In genomic region chr10:44975487-44976331, GRCh38 we compare ENCODE assay signal across 8 cellular contexts. TPM values are rescaled to one million over a fixed set of nuclear protein-coding genes. Genes with fewer than 3 reads are reported as not detected.
DNase-seq lines count a peak whose midpoint lies in the region; ATAC-seq, FAIRE-seq and TF ChIP-seq lines count a peak whose summit lies in the region.

No MANE protein-coding gene starts in this region.

- TF ChIP-seq CTCF in GM12878 (IDR thresholded peaks at IDR 0.05 in 2 of 3, conservative IDR thresholded peaks at IDR 0.05 in 1 of 3; ENCODE audit: control insufficient read depth in 2 of 3, extremely low read depth in 1 of 3, insufficient read depth in 1 of 3, low read depth in 3 of 3, low read length in 3 of 3), result peak in 1 of 3 experiments; percentile 13; a peak in 1 of 6 replicates
- no peak for TF ChIP-seq CTCF in lower lobe of right lung (IDR thresholded peaks at IDR 0.05)

- H3K4me3 ChIP-seq in ACC112 (ENCODE audit: low read depth, low read length) (peak overlapping the region; percentile 79), GM12878 (no peak overlapping the region), lower lobe of right lung (peak overlapping the region; percentile 72)

- H3K79me2 ChIP-seq in ACC112 (ENCODE audit: control insufficient read depth, insufficient read depth, low read length, unreplicated experiment), result peaks cover 10% of the 10 kb centered on the region
- H3K79me2 ChIP-seq in GM12878 (ENCODE audit: control insufficient read depth, insufficient read depth, low read length), result peaks cover 11% of the 10 kb centered on the region

- intact Hi-C loops in GM12878 (cut with micrococcal nuclease; ENCODE audit: unreplicated experiment) (loop anchor here (1.0 to 2.0 kb wide), 3 partner anchors 9 to 43 kb away; partner anchors contain the start of gene RASSF4), lower lobe of right lung (cut with DNase I) (no loop called here)

- H3K27me3 ChIP-seq in ACC112 (ENCODE audit: insufficient read depth, low read length) (no peaks in the 10 kb centered on the region), GM12878 (replicated peaks in 1 of 2; ENCODE audit: control insufficient read depth in 2 of 2, insufficient read depth in 2 of 2, low read length in 1 of 2) (no peaks in the 10 kb centered on the region), lower lobe of right lung (ENCODE audit: low read depth) (no peaks in the 10 kb centered on the region)

- RAD21 ChIA-PET in GM12878 (lab: Charles Lee; ENCODE audit: unreplicated experiment), result interaction anchor here (0.6 to 7.7 kb wide), 7 partner anchors 10 to 42 kb away, joined by 3 to 124 read pairs (median 9); partner anchors contain the start of gene RASSF4

- in situ Hi-C loops in GM12878 (cut with MboI), result loop anchor here (5.0 kb wide), 1 partner anchor 43 kb away; no protein-coding TSS in a partner anchor

- no peaks in the 10 kb centered on the region for H3K9me3 ChIP-seq in GM12878 (replicated peaks; ENCODE audit: control insufficient read depth, insufficient read depth, low read length)
- no peaks in the 10 kb centered on the region for H3K9me3 ChIP-seq in lower lobe of right lung

- H3K36me3 ChIP-seq in ACC112 (ENCODE audit: insufficient read depth, low read length), result no peaks in the 10 kb centered on the region
- peaks cover 0 to 7% of the 10 kb centered on the region in 2 experiments; a peak in 2 of 4 replicates for H3K36me3 ChIP-seq in GM12878 (ENCODE audit: control insufficient read depth in 2 of 2, insufficient read depth in 2 of 2, low read length in 1 of 2)
- peaks cover 42% of the 10 kb centered on the region for H3K36me3 ChIP-seq in lower lobe of right lung

- DNase-seq in HK-2 (ENCODE audit: unreplicated experiment), result peak; percentile 92
- no peak for DNase-seq in GM12878 (ENCODE audit: low read depth, low spot score)
- no peak for DNase-seq in lower lobe of right lung
- no peak for DNase-seq in NCI-H2029 (lab: John Stamatoyannopoulos, UW)

- SMC1A ChIA-PET in GM12878 (lab: Charles Lee; ENCODE audit: uncharacterized antibody, unreplicated experiment), result interaction anchor here (0.5 to 2.4 kb wide), 12 partner anchors 10 to 1028 kb away, joined by 3 to 25 read pairs (median 3); no protein-coding TSS in a partner anchor

- no peak overlapping the region for H2AFZ ChIP-seq in ACC112 (ENCODE audit: low read length, unreplicated experiment)
- no peak overlapping the region for H2AFZ ChIP-seq in GM12878 (ENCODE audit: control insufficient read depth, low read depth, low read length)

- 29% methylated on average over 10 of the region's 10 CpGs for WGBS in GM12878 (ENCODE audit: insufficient coverage, insufficient replicate concordance, low lambda C conversion rate, missing lambda C conversion rate)

- no peak for TF ChIP-seq POLR2A in GM12878 (IDR thresholded peaks at IDR 0.05; ENCODE audit: low read depth, low read length)

- TF ChIP-seq EP300 in GM12878 (IDR thresholded peaks at IDR 0.05; ENCODE audit: borderline replicate concordance in 1 of 2, control insufficient read depth in 1 of 2, low read depth in 2 of 2, low read length in 2 of 2), result no peak

- no peak for FAIRE-seq in GM12878 (lab: Jason Lieb, UNC)

- H4K20me1 ChIP-seq in GM12878 (ENCODE audit: control insufficient read depth, insufficient read depth), result no peaks in the 10 kb centered on the region

- POLR2A ChIA-PET in GM12878 (lab: Charles Lee), result interaction anchor here (0.6 to 7.4 kb wide), 7 partner anchors 10 to 43 kb away, joined by 3 to 110 read pairs (median 4); partner anchors contain the start of gene RASSF4

- CTCF ChIA-PET in GM12878 (lab: Yijun Ruan, JAX), result interaction anchor here (0.6 to 10.1 kb wide), 13 partner anchors 9 to 80 kb away, joined by 3 to 181 read pairs (median 3); no protein-coding TSS in a partner anchor

- no peak overlapping the region for H3K27ac ChIP-seq in ACC112 (ENCODE audit: low read depth, low read length)
- peak overlapping the region; percentile 56 for H3K27ac ChIP-seq in GM12878 (ENCODE audit: control insufficient read depth, insufficient read depth)
- H3K27ac ChIP-seq in lower lobe of right lung, result peak overlapping the region; percentile 90

- TF ChIP-seq RAD21 in GM12878 (IDR thresholded peaks at IDR 0.05; ENCODE audit: insufficient read depth, low read depth, low read length), result no peak

- H3K9ac ChIP-seq in GM12878 (ENCODE audit: control insufficient read depth, insufficient read depth, low read length), result peak overlapping the region; percentile 49

- peak; percentile 2 for ATAC-seq in GM12878
- ATAC-seq in lower lobe of right lung, result peak; percentile 11 to 25
- no peak for ATAC-seq in GM18520 (IDR thresholded peaks at IDR 0.05; ENCODE audit: unreplicated experiment)
- ATAC-seq in GM18861 (IDR thresholded peaks at IDR 0.05; ENCODE audit: unreplicated experiment), result no peak
- no peak for ATAC-seq in GM19351 (IDR thresholded peaks at IDR 0.05; ENCODE audit: unreplicated experiment)

- H3K4me1 ChIP-seq in ACC112 (ENCODE audit: control insufficient read depth, insufficient read depth, low read length, unreplicated experiment) (peaks cover 50% of the 10 kb centered on the region), GM12878 (ENCODE audit: control insufficient read depth, insufficient read depth, low read length) (peaks cover 59% of the 10 kb centered on the region), lower lobe of right lung (peaks cover 86% of the 10 kb centered on the region)

- peak overlapping the region; percentile 57 for H3K4me2 ChIP-seq in GM12878 (ENCODE audit: control insufficient read depth, insufficient read depth)

- BruUV-seq in GM12878 (replicated peaks; lab: Mats Ljungman, UMichigan), result no TSS peak

TF ChIP-seq in GM12878, 131 proteins besides CTCF, POLR2A, EP300 and RAD21 (continues in another document):
- TF ChIP-seq LARP7 (IDR thresholded peaks at IDR 0.05), result 0 out of 2 replicates have a peak, but pooled peaks have one; percentile 25

RNA-seq across cellular contexts. Expression of gene DEPP1, which starts 2.9 kb away (rescaled TPM):
- total RNA-seq in GM12878 (2013; cell fraction: nucleolus; rRNA removed), result 23.8 and 31.1 TPM in 2 replicates
- 7.8 and 8.4 TPM in 2 replicates for total RNA-seq in GM12878 (2014; rRNA removed)
- 5.6 and 5.7 TPM in 2 replicates for total RNA-seq in GM12878 (2014; rRNA removed; fragmentation: Illumina TruSeq; extraction: Trizol)
- 8.6 and 8.9 TPM in 2 replicates for total RNA-seq in GM12878 (2021)
- polyA plus RNA-seq in GM12878 (2011; ENCODE audit: low read depth), result 1.2 TPM
- 2.4 and 4.5 TPM in 2 replicates for polyA plus RNA-seq in GM12878 (2011; rRNA removed)
- polyA plus RNA-seq in GM12878 (2011; cell fraction: cytosol; rRNA removed), result 5.2 and 6.2 TPM in 2 replicates
- 3.0 and 3.7 TPM in 2 replicates for polyA plus RNA-seq in GM12878 (2011; cell fraction: nucleus; rRNA removed)
- polyA plus RNA-seq in GM12878 (2012), result 2.1 and 4.4 TPM in 2 replicates
- 3.8 and 6.1 TPM in 2 replicates for polyA plus RNA-seq in GM12878 (2014; fragmentation: Illumina TruSeq; extraction: Trizol)
- polyA plus RNA-seq in GM12878 (2014; fragmentation: Nextera tagmentation; extraction: Ambion mirVana), result 1 to 10 TPM; 1.7 to 1.8 TPM
- polyA plus RNA-seq in GM12878 (2014; rRNA removed), result 8.5 TPM in 2 replicates
- polyA plus RNA-seq in GM12878 (2016; fragmentation: Nextera tagmentation; extraction: Ambion mirVana), result 10 to 100 TPM; 11.0 to 12.1 TPM
- 6.1 and 8.3 TPM in 2 replicates for polyA minus RNA-seq in GM12878 (2011; rRNA and poly(A)+ RNA removed)
- polyA minus RNA-seq in GM12878 (2011; cell fraction: cytosol; rRNA and poly(A)+ RNA removed), result 2.6 and 3.1 TPM in 2 replicates
- polyA minus RNA-seq in GM12878 (2011; cell fraction: nucleus; rRNA and poly(A)+ RNA removed), result 8.7 and 10.1 TPM in 2 replicates
- 108 TPM for total RNA-seq in lower lobe of right lung

RNA-seq across cellular contexts. Expression of gene RASSF4, which starts 16.1 kb away (rescaled TPM):
- total RNA-seq in GM12878 (2013; cell fraction: nucleolus; rRNA removed), result 175 and 194 TPM in 2 replicates
- total RNA-seq in GM12878 (2014; rRNA removed) (15.6 and 16.5 TPM in 2 replicates), GM12878 (2014; rRNA removed; fragmentation: Illumina TruSeq; extraction: Trizol) (10.9 and 11.9 TPM in 2 replicates), GM12878 (2021) (20.0 and 21.1 TPM in 2 replicates), lower lobe of right lung (49.0 TPM)
- polyA plus RNA-seq in GM12878 (2011; ENCODE audit: low read depth), result 9.8 TPM
- polyA plus RNA-seq in GM12878 (2011; rRNA removed) (50.8 and 71.1 TPM in 2 replicates), GM12878 (2014; fragmentation: Illumina TruSeq; extraction: Trizol) (6.3 and 10.7 TPM in 2 replicates), GM12878 (2014; fragmentation: Nextera tagmentation; extraction: Ambion mirVana) (1 to 10 TPM; 3.7 to 4.0 TPM), GM12878 (2014; rRNA removed) (17.1 and 19.4 TPM in 2 replicates), GM12878 (2016; fragmentation: Nextera tagmentation; extraction: Ambion mirVana) (10 to 100 TPM; 17.1 to 19.1 TPM)
- polyA plus RNA-seq in GM12878 (2011; cell fraction: cytosol; rRNA removed), result 55.8 and 83.7 TPM in 2 replicates
- polyA plus RNA-seq in GM12878 (2011; cell fraction: nucleus; rRNA removed), result 307 and 389 TPM in 2 replicates
- 16.9 and 18.3 TPM in 2 replicates for polyA plus RNA-seq in GM12878 (2012)
- 45.6 and 75.7 TPM in 2 replicates for polyA minus RNA-seq in GM12878 (2011; rRNA and poly(A)+ RNA removed)
- polyA minus RNA-seq in GM12878 (2011; cell fraction: cytosol; rRNA and poly(A)+ RNA removed), result 17.1 and 19.4 TPM in 2 replicates
- 66.4 and 98.8 TPM in 2 replicates for polyA minus RNA-seq in GM12878 (2011; cell fraction: nucleus; rRNA and poly(A)+ RNA removed)

RNA-seq across cellular contexts. Expression of gene ZNF22, which starts 25.0 kb away (rescaled TPM):
- 15.8 and 16.7 TPM in 2 replicates for total RNA-seq in GM12878 (2013; cell fraction: nucleolus; rRNA removed)
- total RNA-seq in GM12878 (2014; rRNA removed), result 31.1 and 42.1 TPM in 2 replicates
- 44.2 and 44.5 TPM in 2 replicates for total RNA-seq in GM12878 (2014; rRNA removed; fragmentation: Illumina TruSeq; extraction: Trizol)
- 31.1 and 34.7 TPM in 2 replicates for total RNA-seq in GM12878 (2021)
- 20.2 TPM for polyA plus RNA-seq in GM12878 (2011; ENCODE audit: low read depth)
- 33.1 and 49.3 TPM in 2 replicates for polyA plus RNA-seq in GM12878 (2011; rRNA removed)
- 10.8 and 12.9 TPM in 2 replicates for polyA plus RNA-seq in GM12878 (2011; cell fraction: cytosol; rRNA removed)
- 11.1 and 11.3 TPM in 2 replicates for polyA plus RNA-seq in GM12878 (2011; cell fraction: nucleus; rRNA removed)
- polyA plus RNA-seq in GM12878 (2012), result 21.5 and 21.7 TPM in 2 replicates
- polyA plus RNA-seq in GM12878 (2014; fragmentation: Illumina TruSeq; extraction: Trizol), result 43.4 and 59.1 TPM in 2 replicates
- 10 to 100 TPM; 47.4 to 74.4 TPM for polyA plus RNA-seq in GM12878 (2014; fragmentation: Nextera tagmentation; extraction: Ambion mirVana)
- polyA plus RNA-seq in GM12878 (2014; rRNA removed), result 26.7 and 32.3 TPM in 2 replicates
- 10 to 100 TPM; 47.2 to 48.4 TPM for polyA plus RNA-seq in GM12878 (2016; fragmentation: Nextera tagmentation; extraction: Ambion mirVana)
- polyA minus RNA-seq in GM12878 (2011; rRNA and poly(A)+ RNA removed), result 8.3 and 8.7 TPM in 2 replicates
- polyA minus RNA-seq in GM12878 (2011; cell fraction: cytosol; rRNA and poly(A)+ RNA removed), result 4.4 and 5.1 TPM in 2 replicates
- polyA minus RNA-seq in GM12878 (2011; cell fraction: nucleus; rRNA and poly(A)+ RNA removed), result 5.2 and 6.5 TPM in 2 replicates
- 22.1 TPM for total RNA-seq in lower lobe of right lung

Comparison
In these comparisons a context has a peak if more than half of its experiments do, and no peak if none do; other contexts are left out.
1. ATAC-seq: peak in GM12878 (single experiment) and lower lobe of right lung (2 of 2); none in GM18520 (single experiment), GM18861 (single experiment) and GM19351 (single experiment).